ENCODE assay signal across 24 cellular contexts in genomic region chr1:90948301-90948700, GRCh38.
"Had no signal": no experiment of that assay in that cellular context is flagged by ENCODE, and none has a peak within 500 bp of the region (broad histone marks: within the 10 kb centered on the region; RNA-seq: fewer than 3 reads in every experiment).

No MANE protein-coding gene starts in this region.

- H3K36me3 ChIP-seq: colonic mucosa, esophagus muscularis mucosa, gastrocnemius medialis, gastroesophageal sphincter, heart left ventricle had no signal

- H3K4me1 ChIP-seq: colonic mucosa, foreskin keratinocyte had no signal

- H3K4me3 ChIP-seq: colonic mucosa, coronary artery, dorsolateral prefrontal cortex, esophagus muscularis mucosa, esophagus squamous epithelium, gastrocnemius medialis, gastroesophageal sphincter, heart left ventricle, heart right ventricle had no signal

- H3K9me3 ChIP-seq: colonic mucosa, esophagus muscularis mucosa, esophagus squamous epithelium, gastrocnemius medialis, gastroesophageal sphincter, heart left ventricle, heart right ventricle had no signal

- DNase-seq: colonic mucosa; cortex of kidney; dermis blood vessel endothelial cell; dorsolateral prefrontal cortex; effector CD4-positive, alpha-beta T cell; effector CD8-positive, alpha-beta T cell; effector memory CD4-positive, alpha-beta T cell; effector memory CD8-positive, alpha-beta T cell; endodermal cell; erythroblast; esophagus squamous epithelium; foreskin fibroblast; foreskin keratinocyte; foreskin melanocyte; gastrocnemius medialis; glutamatergic neuron; head of caudate nucleus; heart left ventricle; heart right ventricle had no signal

- FAIRE-seq: endothelial cell of umbilical vein had no signal

- H3K27ac ChIP-seq: colonic mucosa, coronary artery, dorsolateral prefrontal cortex, epithelial cell of prostate, esophagus muscularis mucosa, esophagus squamous epithelium, foreskin keratinocyte, gastrocnemius medialis, gastroesophageal sphincter, heart left ventricle, heart right ventricle had no signal

- H3K27me3 ChIP-seq: colonic mucosa, dorsolateral prefrontal cortex, esophagus muscularis mucosa, esophagus squamous epithelium, foreskin keratinocyte, gastrocnemius medialis, gastroesophageal sphincter, heart left ventricle, heart right ventricle had no signal
